Comparison of ENCODE assay signal across 1 cellular context in the genomic region with DNA sequence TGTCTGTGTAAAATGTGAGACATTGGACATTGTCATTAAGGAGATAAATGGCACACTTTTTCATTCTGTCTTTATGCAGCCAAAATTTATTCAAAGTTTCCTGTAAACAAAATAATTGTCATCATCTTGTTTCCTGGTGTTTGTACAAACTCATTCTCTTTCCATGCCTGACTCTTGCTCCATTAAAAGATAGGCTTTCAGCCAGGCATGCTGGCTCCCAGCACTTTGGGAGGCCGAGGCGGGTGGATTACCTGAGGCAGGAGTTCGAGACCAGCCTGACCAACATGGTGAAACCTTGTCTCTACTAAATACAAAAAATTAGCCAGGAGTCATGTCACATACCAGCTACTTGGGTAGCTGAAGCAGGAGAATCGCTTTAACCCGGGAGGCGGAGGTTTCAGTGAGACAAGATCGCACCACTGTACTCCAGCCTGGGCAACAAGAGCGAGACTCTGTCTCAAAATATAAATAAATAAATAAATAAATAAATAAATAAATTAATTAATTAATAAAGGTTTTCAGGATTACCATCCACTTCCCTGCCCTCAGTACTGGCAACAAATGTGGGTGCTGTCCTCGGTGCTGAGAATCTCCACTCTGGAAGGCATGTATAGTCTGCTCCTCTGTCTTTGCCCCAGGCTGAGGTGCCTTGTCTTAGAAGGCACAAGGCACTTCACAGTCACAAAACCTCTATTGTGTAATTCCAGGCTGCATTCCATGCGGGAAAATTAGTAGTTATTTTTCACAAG.
TF ChIP-seq lines count a peak whose summit lies in the region.

No MANE protein-coding gene starts in this region.

TF ChIP-seq in H1, 55 proteins besides CTCF, POLR2A, EP300 and RAD21:
- TF ChIP-seq SIX5 (IDR thresholded peaks at IDR 0.05; ENCODE audit: low read depth, low read length) (no peak), CHD1 (IDR thresholded peaks at IDR 0.05; ENCODE audit: low read depth, low read length) (no peak), YY1 (IDR thresholded peaks at IDR 0.05; ENCODE audit: low read depth, low read length) (no peak), RXRA (IDR thresholded peaks at IDR 0.05; ENCODE audit: insufficient read depth, low read depth, low read length) (no peak)
- TF ChIP-seq, protein P1, sequence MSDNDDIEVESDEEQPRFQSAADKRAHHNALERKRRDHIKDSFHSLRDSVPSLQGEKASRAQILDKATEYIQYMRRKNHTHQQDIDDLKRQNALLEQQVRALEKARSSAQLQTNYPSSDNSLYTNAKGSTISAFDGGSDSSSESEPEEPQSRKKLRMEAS (IDR thresholded peaks at IDR 0.05), result 0 out of 2 replicates have a peak, but pooled peaks have one; percentile 22
TF ChIP-seq in H1: peak in this region for 1.
